8 cellular contexts compared by ENCODE assay signal in the genomic region with DNA sequence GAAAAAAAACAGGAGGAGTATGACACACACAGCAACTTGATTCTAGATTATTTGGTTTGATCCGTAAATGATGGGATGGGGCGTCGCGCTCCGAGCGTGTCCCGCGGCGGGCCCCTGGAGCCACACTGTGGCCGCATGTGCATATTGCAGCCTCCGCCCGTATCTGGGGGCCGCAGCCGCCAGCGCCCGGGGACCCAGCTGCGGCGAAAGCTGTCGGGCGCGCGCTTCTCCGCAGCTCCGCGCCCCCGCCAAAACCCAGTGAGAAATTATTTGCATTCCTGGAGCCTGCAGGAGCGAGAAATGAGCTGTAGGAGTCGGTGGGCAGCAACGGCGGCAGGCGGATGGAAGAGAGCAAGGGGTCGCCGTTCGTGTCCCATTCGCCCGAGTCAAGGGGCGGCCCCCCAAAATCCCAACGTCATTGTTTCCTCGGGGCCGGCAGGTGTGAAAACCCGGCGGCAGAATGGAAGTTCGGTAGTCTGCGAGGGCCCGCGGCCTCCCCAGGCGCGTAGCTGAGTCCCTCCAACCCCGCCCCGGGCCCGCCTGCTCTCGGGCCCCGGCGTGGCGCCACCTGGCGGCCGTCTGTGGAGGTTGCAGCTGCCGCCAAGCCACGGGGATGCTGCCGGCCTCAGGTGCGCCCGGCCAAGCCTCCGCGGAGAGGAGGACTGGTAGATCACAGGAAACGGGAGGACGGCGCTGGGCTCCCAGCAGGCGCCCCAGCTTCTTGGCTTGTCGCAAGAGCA.
A peak's percentile ranks its signal among the peaks of the same experiment; 100 is the strongest.
DNase-seq lines count a peak whose midpoint lies in the region; ATAC-seq and TF ChIP-seq lines count a peak whose summit lies in the region.
"Not testable (repeated sequence)": the region's sequence is repeated elsewhere in the genome, so short reads cannot be mapped to it uniquely, and the experiment has no call there.

No MANE protein-coding gene starts in this region.

- not testable (repeated sequence) for H3K36me3 Mint-ChIP-seq in activated T-cell treated with anti-CD3 and anti-CD28 coated beads, Interleukin-2, amount 50 U/mL, for 4 hours (ENCODE audit: insufficient read depth); naive thymus-derived CD4-positive, alpha-beta T cell

- WGBS in esophagus muscularis mucosa, result no CpG with 5 or more reads among the region's 69 CpGs

- CTCF ChIA-PET in naive thymus-derived CD4-positive, alpha-beta T cell (lab: Charles Lee), result not testable (repeated sequence)

- H3K9me3 Mint-ChIP-seq in activated T-cell treated with anti-CD3 and anti-CD28 coated beads, Interleukin-2, amount 50 U/mL, for 4 hours; naive thymus-derived CD4-positive, alpha-beta T cell: not testable (repeated sequence)

- not testable (repeated sequence) for H3K4me1 ChIP-seq in esophagus muscularis mucosa; naive thymus-derived CD4-positive, alpha-beta T cell (ENCODE audit: control insufficient read depth in 2 of 2, insufficient read depth in 2 of 2, low read length in 2 of 2)

- intact Hi-C loops in esophagus muscularis mucosa (cut with DNase I); naive thymus-derived CD4-positive, alpha-beta T cell (cut with micrococcal nuclease): not testable (repeated sequence)

- H3K36me3 ChIP-seq in esophagus muscularis mucosa; naive thymus-derived CD4-positive, alpha-beta T cell (ENCODE audit: control insufficient read depth in 2 of 3, insufficient read depth in 3 of 3, low read length in 3 of 3): not testable (repeated sequence)

- DNase-seq in DMS153 (lab: John Stamatoyannopoulos, UW) (peak; percentile 34), RKO (ENCODE audit: low spot score) (peak; percentile 65), esophagus muscularis mucosa (ENCODE audit: extremely low spot score) (peak; percentile 93)
- DNase-seq in Jurkat, Clone E6-1 (ENCODE audit: low read depth, low spot score), result peak; percentile 36
- DNase-seq in activated T-cell treated with anti-CD3 and anti-CD28 coated beads, Interleukin-2, amount 50 U/mL, for 4 hours, result peak; percentile 82
- DNase-seq in naive thymus-derived CD4-positive, alpha-beta T cell, result peak; percentile 70 to 90 (median 81)
- DNase-seq in stimulated activated CD8-positive, alpha-beta memory T cell treated with anti-CD3 and anti-CD28 coated beads, Interleukin-4, amount 100 ng/mL, for 1 hour (ENCODE audit: low read depth in 2 of 2, low spot score in 1 of 2), result peak; percentile 52 to 66

- H3K4me3 Mint-ChIP-seq in activated T-cell treated with anti-CD3 and anti-CD28 coated beads, Interleukin-2, amount 50 U/mL, for 4 hours, result peak overlapping the region; percentile 70
- H3K4me3 Mint-ChIP-seq in naive thymus-derived CD4-positive, alpha-beta T cell, result peak overlapping the region in 9 of 10 donors; percentile 29 to 65 (median 59)

- not testable (repeated sequence) for H3K9me3 ChIP-seq in esophagus muscularis mucosa; naive thymus-derived CD4-positive, alpha-beta T cell (ENCODE audit: control insufficient read depth in 2 of 3, low read length in 3 of 3)

- not testable (repeated sequence) for TF ChIP-seq POLR2A in esophagus muscularis mucosa (IDR thresholded peaks at IDR 0.05; ENCODE audit: low read depth)

- POLR2A ChIA-PET in naive thymus-derived CD4-positive, alpha-beta T cell (lab: Charles Lee), result not testable (repeated sequence)

- H3K27ac ChIP-seq in esophagus muscularis mucosa (replicated peaks in 1 of 4), result peak overlapping the region; percentile 48 to 79 (median 74)
- peak overlapping the region; percentile 41 for H3K27ac ChIP-seq in naive thymus-derived CD4-positive, alpha-beta T cell (ENCODE audit: low read depth, low read length)

- H3K27me3 ChIP-seq in esophagus muscularis mucosa; naive thymus-derived CD4-positive, alpha-beta T cell (ENCODE audit: control insufficient read depth in 2 of 2, insufficient read depth in 2 of 2, low read length in 2 of 2): not testable (repeated sequence)

- not testable (repeated sequence) for H3K4me1 Mint-ChIP-seq in activated T-cell treated with anti-CD3 and anti-CD28 coated beads, Interleukin-2, amount 50 U/mL, for 4 hours (ENCODE audit: low read depth); naive thymus-derived CD4-positive, alpha-beta T cell

- H3K27me3 Mint-ChIP-seq in activated T-cell treated with anti-CD3 and anti-CD28 coated beads, Interleukin-2, amount 50 U/mL, for 4 hours (ENCODE audit: low read depth); naive thymus-derived CD4-positive, alpha-beta T cell: not testable (repeated sequence)

- H3K27ac Mint-ChIP-seq in naive thymus-derived CD4-positive, alpha-beta T cell, result peak overlapping the region in 1 of 9 donors; percentile 65

- peak; percentile 53 to 89 (median 56) for TF ChIP-seq CTCF in esophagus muscularis mucosa (IDR thresholded peaks at IDR 0.05)

- not testable (repeated sequence) for H3K4me3 ChIP-seq in Jurkat, Clone E6-1 (ENCODE audit: low read length); naive thymus-derived CD4-positive, alpha-beta T cell (ENCODE audit: low read length)
- H3K4me3 ChIP-seq in esophagus muscularis mucosa, result peak overlapping the region; percentile 47 to 60 (median 52)

- not testable (repeated sequence) for TF ChIP-seq EP300 in esophagus muscularis mucosa (IDR thresholded peaks at IDR 0.05)

- peak; percentile 90 for ATAC-seq in GM21737 (IDR thresholded peaks at IDR 0.05; ENCODE audit: unreplicated experiment)
- ATAC-seq in activated T-cell treated with anti-CD3 and anti-CD28 coated beads, Interleukin-2, amount 50 U/mL, for 4 hours, result peak; percentile 96 to 97
- ATAC-seq in naive thymus-derived CD4-positive, alpha-beta T cell, result peak; percentile 96

Comparison
In these comparisons a context has a peak if more than half of its experiments do, and no peak if none do; other contexts are left out.
1. DNase-seq: peak in every context shown above with its lines; median percentile 93 in esophagus muscularis mucosa; 82 in activated T-cell treated with anti-CD3 and anti-CD28 coated beads, Interleukin-2, amount 50 U/mL, for 4 hours; 81 in naive thymus-derived CD4-positive, alpha-beta T cell; 65 in RKO; 59 in stimulated activated CD8-positive, alpha-beta memory T cell treated with anti-CD3 and anti-CD28 coated beads, Interleukin-4, amount 100 ng/mL, for 1 hour; 36 in Jurkat, Clone E6-1; 34 in DMS153.